Comparison of ENCODE assay signal across 8 cellular contexts in the genomic region with DNA sequence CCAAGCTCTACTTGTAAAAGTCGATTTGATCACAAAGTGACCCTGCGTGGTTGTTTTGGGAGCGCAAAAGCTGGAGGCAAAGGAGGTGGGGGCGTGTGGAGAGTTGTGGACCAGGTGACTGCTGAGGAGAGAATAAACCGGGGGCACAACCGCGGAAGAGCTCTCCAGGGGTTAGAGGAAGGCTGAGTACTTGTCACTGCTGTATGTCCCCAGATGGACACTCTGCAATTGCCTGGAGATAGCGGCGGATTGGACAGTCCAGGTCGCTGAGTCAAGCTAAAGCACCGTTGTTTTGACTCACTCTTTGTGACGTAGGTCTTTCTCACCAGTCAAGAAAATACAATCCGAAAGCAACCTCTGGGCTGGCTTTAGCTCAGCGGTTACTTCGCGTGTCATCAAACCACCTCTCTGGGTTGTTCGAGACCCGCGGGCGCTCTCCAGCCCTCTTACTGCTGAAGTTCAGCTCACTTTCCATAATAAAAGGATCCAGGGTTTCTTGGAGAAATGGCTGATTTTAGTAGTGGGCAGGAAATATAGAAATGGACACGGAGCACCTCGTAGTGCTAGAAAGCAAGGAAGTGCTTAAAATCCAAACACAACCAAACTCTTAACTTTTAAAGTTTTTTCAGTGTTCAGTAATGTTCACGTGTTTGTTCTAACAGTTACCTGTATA. TPM values are rescaled to one million over a fixed set of nuclear protein-coding genes. Genes with fewer than 3 reads are reported as not detected.
DNase-seq lines count a peak whose midpoint lies in the region; ATAC-seq and TF ChIP-seq lines count a peak whose summit lies in the region.

No MANE protein-coding gene starts in this region.

- no peaks in the 10 kb centered on the region for H3K9me3 Mint-ChIP-seq in activated T-cell treated with anti-CD3 and anti-CD28 coated beads, Interleukin-2, amount 50 U/mL, for 4 hours
- H3K9me3 Mint-ChIP-seq in type B pancreatic cell = no peaks in the 10 kb centered on the region

- no peak overlapping the region for H3K4me3 ChIP-seq in right atrium auricular region
- peak overlapping the region; percentile 72 for H3K4me3 ChIP-seq in fibroblast of mammary gland (ENCODE audit: control insufficient read depth, low read depth, low read length)

- H3K36me3 ChIP-seq in right atrium auricular region = no peaks in the 10 kb centered on the region

- ATAC-seq in Right ventricle myocardium inferior = peak; percentile 8
- ATAC-seq in HG03025 (IDR thresholded peaks at IDR 0.05; ENCODE audit: low FRiP score, unreplicated experiment) = peak; percentile 94
- ATAC-seq in activated T-cell treated with anti-CD3 and anti-CD28 coated beads, Interleukin-2, amount 50 U/mL, for 4 hours = peak; percentile 94 to 96
- peak; percentile 81 for ATAC-seq in omental fat pad (ENCODE audit: low FRiP score)

- peaks cover 7% of the 10 kb centered on the region for H3K4me1 Mint-ChIP-seq in activated T-cell treated with anti-CD3 and anti-CD28 coated beads, Interleukin-2, amount 50 U/mL, for 4 hours (ENCODE audit: low read depth)
- H3K4me1 Mint-ChIP-seq in type B pancreatic cell (ENCODE audit: unreplicated experiment) = no peaks in the 10 kb centered on the region

- H3K27ac ChIP-seq in right atrium auricular region = no peak overlapping the region

- no peaks in the 10 kb centered on the region for H3K27me3 ChIP-seq in right atrium auricular region

- no peaks in the 10 kb centered on the region for H3K36me3 Mint-ChIP-seq in activated T-cell treated with anti-CD3 and anti-CD28 coated beads, Interleukin-2, amount 50 U/mL, for 4 hours (ENCODE audit: insufficient read depth)
- H3K36me3 Mint-ChIP-seq in type B pancreatic cell = no peaks in the 10 kb centered on the region

- H3K27me3 Mint-ChIP-seq in activated T-cell treated with anti-CD3 and anti-CD28 coated beads, Interleukin-2, amount 50 U/mL, for 4 hours (ENCODE audit: low read depth) = peaks cover 22% of the 10 kb centered on the region
- peaks cover 18% of the 10 kb centered on the region for H3K27me3 Mint-ChIP-seq in type B pancreatic cell

- H3K4me3 Mint-ChIP-seq in activated T-cell treated with anti-CD3 and anti-CD28 coated beads, Interleukin-2, amount 50 U/mL, for 4 hours = peak overlapping the region; percentile 78
- peak overlapping the region; percentile 85 for H3K4me3 Mint-ChIP-seq in type B pancreatic cell

- intact Hi-C loops in Right ventricle myocardium inferior (cut with DNase I) = no loop called here

- peak overlapping the region; percentile 71 for H3K27ac Mint-ChIP-seq in type B pancreatic cell

- no peaks in the 10 kb centered on the region for H3K9me3 ChIP-seq in right atrium auricular region

- no peaks in the 10 kb centered on the region for H3K4me1 ChIP-seq in right atrium auricular region

- TF ChIP-seq CTCF in right atrium auricular region (IDR thresholded peaks at IDR 0.05) (no peak), fibroblast of mammary gland (conservative IDR thresholded peaks at IDR 0.05; ENCODE audit: control insufficient read depth, insufficient read depth, low read depth, low read length) (no peak), omental fat pad (IDR thresholded peaks at IDR 0.05) (no peak), type B pancreatic cell (conservative IDR thresholded peaks at IDR 0.05) (no peak)

- DNase-seq in Right ventricle myocardium inferior (ENCODE audit: missing footprints) = no peak
- no peak for DNase-seq in right atrium auricular region (ENCODE audit: low spot score)
- peak; percentile 61 for DNase-seq in NOMO-1 treated with DMSO at 0.1 percent for 48 hours (lab: John Stamatoyannopoulos, UW; ENCODE audit: unreplicated experiment)
- DNase-seq in activated T-cell treated with anti-CD3 and anti-CD28 coated beads, Interleukin-2, amount 50 U/mL, for 4 hours = peak; percentile 56
- DNase-seq in fibroblast of mammary gland (ENCODE audit: low read depth) = peak; percentile 96
- no peak for DNase-seq in omental fat pad (ENCODE audit: low spot score)
- DNase-seq in type B pancreatic cell (ENCODE audit: extremely low spot score, unreplicated experiment) = peak; percentile 76

RNA-seq across cellular contexts. Expression of a gene that starts 25.7 kb away (rescaled TPM):
- 35.1 TPM for total RNA-seq in Right ventricle myocardium inferior
- 10 to 100 TPM; 21.2 to 33.7 TPM for total RNA-seq in right atrium auricular region
- 10 to 100 TPM; 83.2 to 91.9 (median 83.6) TPM for total RNA-seq in activated T-cell treated with anti-CD3 and anti-CD28 coated beads, Interleukin-2, amount 50 U/mL, for 4 hours
- 10 to 100 TPM; 38.3 to 49.6 (median 47.0) TPM for total RNA-seq in omental fat pad
- 57.4 and 59.0 TPM in 2 replicates for total RNA-seq in type B pancreatic cell (ENCODE audit: low replicate concordance)

RNA-seq across cellular contexts. Expression of a gene that starts 34.7 kb away (rescaled TPM):
- total RNA-seq in Right ventricle myocardium inferior (24.4 TPM), right atrium auricular region (10 to 100 TPM; 14.5 to 16.2 TPM), omental fat pad (10 to 100 TPM; 11.9 to 30.9 (median 20.6) TPM), type B pancreatic cell (ENCODE audit: low replicate concordance) (35.3 and 39.3 TPM in 2 replicates)
- 10 to 100 TPM; 28.6 to 31.3 (median 29.5) TPM for total RNA-seq in activated T-cell treated with anti-CD3 and anti-CD28 coated beads, Interleukin-2, amount 50 U/mL, for 4 hours

RNA-seq across cellular contexts. Expression of a gene that starts 34.8 kb away (rescaled TPM):
- total RNA-seq in Right ventricle myocardium inferior (35.9 TPM), right atrium auricular region (10 to 100 TPM; 33.9 to 45.6 TPM), omental fat pad (10 to 100 TPM; 49.6 to 76.6 (median 58.8) TPM), type B pancreatic cell (ENCODE audit: low replicate concordance) (55.3 and 67.7 TPM in 2 replicates)
- total RNA-seq in activated T-cell treated with anti-CD3 and anti-CD28 coated beads, Interleukin-2, amount 50 U/mL, for 4 hours = 100 to 1,000 TPM; 125 to 133 (median 131) TPM

RNA-seq across cellular contexts. Expression of a gene that starts 52.6 kb away (rescaled TPM):
- total RNA-seq in Right ventricle myocardium inferior (0.24 TPM), right atrium auricular region (under 1 TPM in 1 of 2 donors, not detected in 1; 0.51 TPM), omental fat pad (1 to 10 TPM in 2 of 4 donors, under 1 TPM in 2; 0.84 to 2.5 (median 1.3) TPM), type B pancreatic cell (ENCODE audit: low replicate concordance) (1.6 and 2.6 TPM in 2 replicates)
- total RNA-seq in activated T-cell treated with anti-CD3 and anti-CD28 coated beads, Interleukin-2, amount 50 U/mL, for 4 hours = 1 to 10 TPM; 3.1 to 5.6 (median 4.5) TPM

Comparison
In these comparisons a context has a peak if more than half of its experiments do, and no peak if none do; other contexts are left out.
1. ATAC-seq: peak in every context shown above with its lines; median percentile 95 in activated T-cell treated with anti-CD3 and anti-CD28 coated beads, Interleukin-2, amount 50 U/mL, for 4 hours; 94 in HG03025; 81 in omental fat pad; 8 in Right ventricle myocardium inferior.
2. DNase-seq: peak in NOMO-1 treated with DMSO at 0.1 percent for 48 hours (single experiment), activated T-cell treated with anti-CD3 and anti-CD28 coated beads, Interleukin-2, amount 50 U/mL, for 4 hours (single experiment), fibroblast of mammary gland (single experiment) and type B pancreatic cell (single experiment); none in Right ventricle myocardium inferior (single experiment), right atrium auricular region (single experiment) and omental fat pad (single experiment).